13 cellular contexts compared by ENCODE assay signal in the genomic region with DNA sequence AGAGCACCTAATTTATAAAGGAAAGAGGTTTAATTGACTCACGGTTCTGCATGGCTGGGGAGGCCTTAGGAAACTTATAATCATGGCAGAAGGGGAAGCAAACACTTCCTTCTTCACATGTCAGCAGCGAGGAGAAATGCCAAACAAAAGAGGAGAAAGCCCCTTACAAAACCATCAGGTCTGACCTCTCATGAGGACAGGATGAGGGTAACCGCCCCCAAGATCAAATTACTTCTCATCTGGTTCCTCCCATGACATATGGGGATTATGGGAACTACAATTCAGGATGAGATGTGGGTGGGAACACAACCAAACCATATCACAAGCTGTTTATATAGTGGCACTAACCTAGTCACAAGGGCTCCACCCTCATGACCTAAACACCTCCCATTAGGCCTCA.
"Had no signal": no experiment of that assay in that cellular context is flagged by ENCODE, and none has a peak within 500 bp of the region (broad histone marks: within the 10 kb centered on the region; RNA-seq: fewer than 3 reads in every experiment).

No MANE protein-coding gene starts in this region.

- H3K4me3 Mint-ChIP-seq: activated CD8-positive, alpha-beta T cell treated with anti-CD3 and anti-CD28 coated beads, Interleukin-2, amount 10 ng/mL, durations not matched to agents 7 days and 5 days; endodermal cell; mesothelial cell of epicardium; stimulated activated memory B cell treated with anti-CD40 and anti-IgM and Interleukin-4, amounts not matched to agents 10 μg/mL and 1 μg/mL and 100 μg/mL, for 72 hours had no signal

- H3K4me1 Mint-ChIP-seq: endodermal cell; stimulated activated memory B cell treated with anti-CD40 and anti-IgM and Interleukin-4, amounts not matched to agents 10 μg/mL and 1 μg/mL and 100 μg/mL, for 72 hours had no signal

- H3K36me3 Mint-ChIP-seq: mesothelial cell of epicardium; stimulated activated memory B cell treated with anti-CD40 and anti-IgM and Interleukin-4, amounts not matched to agents 10 μg/mL and 1 μg/mL and 100 μg/mL, for 72 hours had no signal

- H3K27ac Mint-ChIP-seq: activated CD8-positive, alpha-beta T cell treated with anti-CD3 and anti-CD28 coated beads, Interleukin-2, amount 10 ng/mL, durations not matched to agents 7 days and 5 days; endodermal cell; mesothelial cell of epicardium; stimulated activated memory B cell treated with anti-CD40 and anti-IgM and Interleukin-4, amounts not matched to agents 10 μg/mL and 1 μg/mL and 100 μg/mL, for 72 hours had no signal

- ATAC-seq: activated CD8-positive, alpha-beta T cell treated with anti-CD3 and anti-CD28 coated beads, Interleukin-2, amount 10 ng/mL, durations not matched to agents 7 days and 5 days; lower lobe of right lung; right lobe of liver; stimulated activated memory B cell treated with anti-CD40 and anti-IgM and Interleukin-4, amounts not matched to agents 10 μg/mL and 1 μg/mL and 100 μg/mL, for 72 hours had no signal

- H3K9me3 Mint-ChIP-seq: endodermal cell; mesothelial cell of epicardium; stimulated activated memory B cell treated with anti-CD40 and anti-IgM and Interleukin-4, amounts not matched to agents 10 μg/mL and 1 μg/mL and 100 μg/mL, for 72 hours had no signal

- DNase-seq: activated CD4-positive, alpha-beta T cell treated with anti-CD3 and anti-CD28 coated beads for 48 hours; activated CD8-positive, alpha-beta memory T cell treated with anti-CD3 and anti-CD28 coated beads, Interleukin-2, amount 50 U/mL, for 48 hours; activated CD8-positive, alpha-beta T cell treated with anti-CD3 and anti-CD28 coated beads, Interleukin-2, amount 10 ng/mL, durations not matched to agents 7 days and 5 days; aorta; endodermal cell; erythroblast; hippocampal formation; lower lobe of right lung; right lobe of liver; substantia nigra; transverse colon had no signal
